In the genomic region with DNA sequence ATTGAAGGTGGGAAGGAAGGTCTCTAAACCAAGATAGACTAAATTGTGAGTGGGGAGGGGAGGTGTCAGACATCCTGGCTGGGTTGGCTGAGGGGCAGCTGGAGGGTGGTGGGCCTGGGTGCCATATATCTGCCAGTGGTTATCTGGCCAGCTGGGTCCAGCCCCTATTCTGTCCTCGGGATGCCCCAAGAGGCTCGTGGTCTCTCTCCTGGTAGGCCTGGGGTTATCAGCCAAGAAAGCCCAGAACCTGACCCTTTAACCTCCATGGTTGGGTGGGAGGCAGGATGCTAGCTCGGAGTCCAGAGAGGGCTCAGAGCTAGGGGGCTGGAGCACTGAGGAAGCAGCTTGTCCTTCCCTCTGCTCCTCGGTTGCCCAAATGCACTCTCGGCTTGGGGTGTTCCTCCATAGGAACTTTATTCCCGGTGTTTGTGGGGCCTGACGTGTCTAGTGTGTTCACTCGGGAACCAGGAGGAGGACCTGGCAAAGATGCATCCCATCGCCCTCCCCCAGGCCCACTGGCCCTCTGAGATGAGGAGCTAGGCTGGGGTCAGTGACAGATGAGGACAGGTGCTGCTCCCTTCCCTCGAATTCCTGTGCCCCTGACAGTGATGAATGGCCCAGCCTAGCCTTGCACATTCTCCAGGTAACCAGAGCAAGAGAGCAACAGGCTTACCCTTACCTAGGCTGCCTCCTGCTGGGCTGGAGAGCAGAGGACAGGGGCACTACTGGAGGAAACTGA, we compare ENCODE assay signal across 17 cellular contexts.
"Had no signal": no experiment of that assay in that cellular context is flagged by ENCODE, and none has a peak within 500 bp of the region (broad histone marks: within the 10 kb centered on the region; RNA-seq: fewer than 3 reads in every experiment).

No MANE protein-coding gene starts in this region.

- H3K36me3 ChIP-seq: neutrophil, prostate gland, sigmoid colon, suprapubic skin had no signal

- H3K36me3 Mint-ChIP-seq: activated naive CD4-positive, alpha-beta T cell treated with anti-CD3 and anti-CD28 coated beads, Interleukin-2, amount 50 U/mL, for 24 hours; naive B cell; type B pancreatic cell had no signal

- H3K9me3 ChIP-seq: neutrophil, prostate gland, sigmoid colon, suprapubic skin had no signal

- H3K4me3 Mint-ChIP-seq: activated CD4-positive, alpha-beta T cell treated with anti-CD3 and anti-CD28 coated beads for 36 hours; activated CD8-positive, alpha-beta T cell treated with anti-CD3 and anti-CD28 coated beads, Interleukin-2, amount 10 ng/mL, durations not matched to agents 7 days and 5 days; activated naive CD4-positive, alpha-beta T cell treated with anti-CD3 and anti-CD28 coated beads, Interleukin-2, amount 50 U/mL, for 24 hours; central memory CD8-positive, alpha-beta T cell; naive B cell had no signal

- H3K27ac ChIP-seq: epithelial cell of prostate, neutrophil, prostate gland, sigmoid colon, suprapubic skin, VCaP had no signal

- H3K27me3 Mint-ChIP-seq: activated CD4-positive, alpha-beta T cell treated with anti-CD3 and anti-CD28 coated beads for 36 hours; activated naive CD4-positive, alpha-beta T cell treated with anti-CD3 and anti-CD28 coated beads, Interleukin-2, amount 50 U/mL, for 24 hours; central memory CD8-positive, alpha-beta T cell; type B pancreatic cell had no signal

- DNase-seq: activated CD4-positive, alpha-beta T cell treated with anti-CD3 and anti-CD28 coated beads for 36 hours; activated CD8-positive, alpha-beta T cell treated with anti-CD3 and anti-CD28 coated beads, Interleukin-2, amount 10 ng/mL, durations not matched to agents 7 days and 5 days; effector memory CD4-positive, alpha-beta T cell; naive B cell; stimulated activated CD4-positive, alpha-beta T cell treated with anti-CD3 and anti-CD28 coated beads, Interleukin-2, amount 100 ng/mL, for 24 hours; stimulated activated naive CD8-positive, alpha-beta T cell treated with anti-CD3 and anti-CD28 coated beads, Interleukin-15, Interleukin-2, amounts not matched to agents 100 U/mL and 50 U/mL, for 24 hours; T-helper 9 cell had no signal

- H3K27me3 ChIP-seq: neutrophil, sigmoid colon, suprapubic skin had no signal

- H3K27ac Mint-ChIP-seq: activated CD4-positive, alpha-beta T cell treated with anti-CD3 and anti-CD28 coated beads for 36 hours; activated CD8-positive, alpha-beta T cell treated with anti-CD3 and anti-CD28 coated beads, Interleukin-2, amount 10 ng/mL, durations not matched to agents 7 days and 5 days; activated naive CD4-positive, alpha-beta T cell treated with anti-CD3 and anti-CD28 coated beads, Interleukin-2, amount 50 U/mL, for 24 hours; activated T-helper 2 cell treated with anti-CD3 and anti-CD28 coated beads, Interferon-gamma antibody, Interleukin-2, Interleukin-4, amounts not matched to agents 10 μg/mL and 5 μg/mL and 100 μg/mL, durations not matched to agents 14 hours and 24 hours and 36 hours; type B pancreatic cell had no signal

- H3K4me3 ChIP-seq: prostate gland, sigmoid colon, suprapubic skin had no signal

- H3K4me1 ChIP-seq: prostate gland had no signal

- H3K9me3 Mint-ChIP-seq: activated naive CD4-positive, alpha-beta T cell treated with anti-CD3 and anti-CD28 coated beads, Interleukin-2, amount 50 U/mL, for 24 hours; activated T-helper 2 cell treated with anti-CD3 and anti-CD28 coated beads, Interferon-gamma antibody, Interleukin-2, Interleukin-4, amounts not matched to agents 10 μg/mL and 5 μg/mL and 100 μg/mL, durations not matched to agents 14 hours and 24 hours and 36 hours; central memory CD8-positive, alpha-beta T cell; naive B cell; type B pancreatic cell had no signal
